8 cellular contexts compared by ENCODE assay signal in the genomic region with DNA sequence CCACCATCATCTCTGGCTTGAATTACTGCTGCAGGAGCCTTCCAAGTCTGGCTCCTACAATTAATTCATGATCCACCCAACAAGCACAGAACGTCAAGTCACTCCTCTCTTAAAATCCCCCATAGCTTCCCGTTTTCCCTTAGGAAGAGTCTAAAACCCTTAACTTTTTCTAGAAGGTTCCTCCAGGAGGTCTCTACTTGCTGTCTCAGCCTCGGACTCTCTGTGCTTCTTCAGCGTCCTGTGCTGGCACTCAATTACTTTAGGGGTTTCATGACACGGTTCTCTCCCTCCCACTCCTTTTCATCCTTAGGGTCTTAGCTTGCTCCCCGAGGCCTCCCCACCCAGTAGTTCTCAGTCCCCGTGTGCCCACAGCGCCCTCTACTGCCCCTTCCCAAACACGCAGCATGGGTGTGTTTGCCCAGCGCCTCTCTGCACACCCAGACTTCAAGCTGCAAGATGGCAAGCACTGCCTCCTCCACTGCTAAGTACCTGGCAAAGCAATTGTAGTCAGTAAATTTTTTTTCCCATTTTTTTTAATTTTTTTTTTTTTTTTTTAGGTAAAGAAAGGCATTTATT. TPM values are rescaled to one million over a fixed set of nuclear protein-coding genes. Genes with fewer than 3 reads are reported as not detected.
DNase-seq lines count a peak whose midpoint lies in the region; ATAC-seq, FAIRE-seq and TF ChIP-seq lines count a peak whose summit lies in the region.

No MANE protein-coding gene starts in this region.

- no peaks in the 10 kb centered on the region for H3K4me1 Mint-ChIP-seq in Caco-2 (ENCODE audit: low read depth, unreplicated experiment)

- no TSS peak for BruUV-seq in Caco-2 (replicated peaks; lab: Mats Ljungman, UMichigan)

- H3K9me3 Mint-ChIP-seq in Caco-2 (ENCODE audit: unreplicated experiment) = peaks cover 19% of the 10 kb centered on the region

- intact Hi-C loops in Caco-2 (cut with micrococcal nuclease; ENCODE audit: unreplicated experiment) (no loop called here), right lobe of liver (cut with DNase I) (no loop called here)

- no peak for TF ChIP-seq POLR2A in right lobe of liver (IDR thresholded peaks at IDR 0.05)

- in situ Hi-C loops in brain microvascular endothelial cell (cut with HindIII; ENCODE audit: low pct_ligation_motif_present, low sequenced_read_pairs) = no loop called here

- CTCF ChIA-PET in Caco-2 (lab: Charles Lee) = interaction anchor here (1.1 kb wide), 1 partner anchor 11 kb away, joined by 3 read pairs; no protein-coding TSS in a partner anchor

- H3K4me3 ChIP-seq in Caco-2 (ENCODE audit: low read depth, low read length) (no peak overlapping the region), brain microvascular endothelial cell (ENCODE audit: low read depth, low read length) (no peak overlapping the region), right lobe of liver (no peak overlapping the region)

- H3K36me3 Mint-ChIP-seq in Caco-2 (ENCODE audit: insufficient read depth, unreplicated experiment) = peaks cover 12% of the 10 kb centered on the region

- H3K4me3 Mint-ChIP-seq in Caco-2 (ENCODE audit: unreplicated experiment) = no peak overlapping the region

- H3K4me1 ChIP-seq in Caco-2 = no peaks in the 10 kb centered on the region
- H3K4me1 ChIP-seq in right lobe of liver = no peaks in the 10 kb centered on the region

- H3K27ac ChIP-seq in VCaP = no peak overlapping the region
- H3K27ac ChIP-seq in brain microvascular endothelial cell = no peak overlapping the region
- H3K27ac ChIP-seq in right lobe of liver = no peak overlapping the region

- POLR2A ChIA-PET in Caco-2 (lab: Charles Lee) = no interaction called here

- H3K9me3 ChIP-seq in Caco-2 = no peaks in the 10 kb centered on the region
- H3K9me3 ChIP-seq in right lobe of liver = no peaks in the 10 kb centered on the region

- H3K36me3 ChIP-seq in Caco-2 (ENCODE audit: control insufficient read depth, insufficient read depth, low read length) (no peaks in the 10 kb centered on the region), brain microvascular endothelial cell (replicated peaks) (no peaks in the 10 kb centered on the region), right lobe of liver (no peaks in the 10 kb centered on the region)

- DNase-seq in Caco-2 (peak; percentile 42 to 49), HTR-8/SVneo (ENCODE audit: insufficient read length, low spot score) (peak; percentile 53), brain microvascular endothelial cell (peak; percentile 7), right lobe of liver (peak in 2 of 3 donors; percentile 36 to 49), NCI-H774 (lab: John Stamatoyannopoulos, UW) (no peak)
- DNase-seq in stimulated activated CD8-positive, alpha-beta memory T cell treated with anti-CD3 and anti-CD28 coated beads, Interleukin-4, amount 100 ng/mL, for 1 hour (ENCODE audit: low read depth in 2 of 2, low spot score in 1 of 2) = peak; percentile 21 to 33

- no peaks in the 10 kb centered on the region for H3K27me3 ChIP-seq in Caco-2 (replicated peaks; ENCODE audit: control insufficient read depth, insufficient read depth, low read length)
- no peaks in the 10 kb centered on the region for H3K27me3 ChIP-seq in brain microvascular endothelial cell (replicated peaks)
- H3K27me3 ChIP-seq in right lobe of liver = no peaks in the 10 kb centered on the region

- peaks cover 5% of the 10 kb centered on the region for H3K27me3 Mint-ChIP-seq in Caco-2 (ENCODE audit: insufficient read depth, unreplicated experiment)

- FAIRE-seq in HTR-8/SVneo (lab: Jason Lieb, UNC) = no peak

- H3K27ac Mint-ChIP-seq in Caco-2 (ENCODE audit: unreplicated experiment) = no peak overlapping the region

- TF ChIP-seq CTCF in Caco-2 (IDR thresholded peaks at IDR 0.05; ENCODE audit: insufficient read depth in 1 of 2, low read depth in 1 of 2, low read length in 1 of 2, severe bottlenecking in 1 of 2, unreplicated experiment in 1 of 2) (peak; percentile 19 to 31), VCaP (conservative IDR thresholded peaks at IDR 0.05) (peak; percentile 58), brain microvascular endothelial cell (IDR thresholded peaks at IDR 0.05; ENCODE audit: low read depth, low read length, missing control alignments) (peak; percentile 82), right lobe of liver (IDR thresholded peaks at IDR 0.05) (peak in 3 of 4 donors; percentile 23 to 47 (median 38))

- 14% methylated on average over 10 of the region's 10 CpGs for WGBS in right lobe of liver (ENCODE audit: insufficient coverage, low coverage, low lambda C conversion rate, missing lambda C conversion rate)

- peak; percentile 49 to 67 (median 59) for ATAC-seq in right lobe of liver
- ATAC-seq in HG02571 (IDR thresholded peaks at IDR 0.05; ENCODE audit: unreplicated experiment) = no peak

RNA-seq across cellular contexts. Expression of gene MAP3K10, which starts 25.8 kb away (rescaled TPM):
- 10.7 and 11.8 TPM in 2 replicates for total RNA-seq in Caco-2 (2022)
- 1 to 10 TPM; 4.2 to 7.0 (median 6.5) TPM for total RNA-seq in right lobe of liver

RNA-seq across cellular contexts. Expression of gene TTC9B, which starts 52.7 kb away (rescaled TPM):
- total RNA-seq in Caco-2 (2022) (not detected in 2 replicates), right lobe of liver (not detected)

Comparison
In these comparisons a context has a peak if more than half of its experiments do, and no peak if none do; other contexts are left out.
1. CTCF ChIP-seq: peak in every context shown above with its lines; median percentile 82 in brain microvascular endothelial cell; 58 in VCaP; 38 in right lobe of liver; 25 in Caco-2.